1 cellular context compared by ENCODE assay signal in the genomic region with DNA sequence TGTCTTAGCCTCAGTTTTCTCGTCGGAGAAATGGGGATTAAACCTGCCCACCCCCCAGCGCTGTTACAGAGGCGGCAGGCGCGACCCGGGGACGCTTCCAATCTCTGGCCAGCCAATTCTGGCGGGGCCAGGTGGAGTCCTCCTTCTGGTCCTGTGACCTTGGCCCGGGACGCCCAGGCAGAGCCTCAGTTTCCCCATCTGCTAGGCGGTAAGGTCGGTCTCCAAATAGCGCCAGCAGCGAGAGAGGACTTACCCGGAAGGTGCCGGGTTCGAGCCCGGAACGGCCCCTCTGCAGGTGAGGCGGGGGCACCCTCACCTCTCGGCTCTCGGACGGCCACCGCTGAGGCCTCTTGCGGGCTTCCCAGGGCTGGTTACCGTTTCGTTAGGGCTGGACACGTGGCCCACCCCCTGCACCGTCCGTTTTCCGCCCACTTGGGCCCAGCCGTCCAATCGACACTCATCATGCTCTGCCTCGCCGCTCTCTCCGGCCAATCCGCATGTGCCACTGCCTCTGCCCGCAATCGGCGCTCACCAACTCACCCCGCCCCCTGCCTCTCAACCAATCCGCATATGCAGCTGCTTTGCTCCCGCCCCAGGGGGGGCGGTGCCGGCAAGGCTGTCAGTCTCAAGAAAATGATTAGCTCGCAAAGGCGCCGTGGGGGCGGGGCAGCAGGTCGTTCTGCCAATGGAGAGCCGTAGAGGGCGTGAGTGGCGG.
TF ChIP-seq lines count a peak whose summit lies in the region.

A gene with protein sequence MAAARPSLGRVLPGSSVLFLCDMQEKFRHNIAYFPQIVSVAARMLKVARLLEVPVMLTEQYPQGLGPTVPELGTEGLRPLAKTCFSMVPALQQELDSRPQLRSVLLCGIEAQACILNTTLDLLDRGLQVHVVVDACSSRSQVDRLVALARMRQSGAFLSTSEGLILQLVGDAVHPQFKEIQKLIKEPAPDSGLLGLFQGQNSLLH (minus strand): TSS at position 384 of the 715 bp plus-strand sequence. CDS start 5,156 bp downstream, outside the sequence.

TF ChIP-seq in K562, 482 proteins besides CTCF, POLR2A, EP300 and RAD21 (continued from another document and continues in another):
- TF ChIP-seq, protein P1, sequence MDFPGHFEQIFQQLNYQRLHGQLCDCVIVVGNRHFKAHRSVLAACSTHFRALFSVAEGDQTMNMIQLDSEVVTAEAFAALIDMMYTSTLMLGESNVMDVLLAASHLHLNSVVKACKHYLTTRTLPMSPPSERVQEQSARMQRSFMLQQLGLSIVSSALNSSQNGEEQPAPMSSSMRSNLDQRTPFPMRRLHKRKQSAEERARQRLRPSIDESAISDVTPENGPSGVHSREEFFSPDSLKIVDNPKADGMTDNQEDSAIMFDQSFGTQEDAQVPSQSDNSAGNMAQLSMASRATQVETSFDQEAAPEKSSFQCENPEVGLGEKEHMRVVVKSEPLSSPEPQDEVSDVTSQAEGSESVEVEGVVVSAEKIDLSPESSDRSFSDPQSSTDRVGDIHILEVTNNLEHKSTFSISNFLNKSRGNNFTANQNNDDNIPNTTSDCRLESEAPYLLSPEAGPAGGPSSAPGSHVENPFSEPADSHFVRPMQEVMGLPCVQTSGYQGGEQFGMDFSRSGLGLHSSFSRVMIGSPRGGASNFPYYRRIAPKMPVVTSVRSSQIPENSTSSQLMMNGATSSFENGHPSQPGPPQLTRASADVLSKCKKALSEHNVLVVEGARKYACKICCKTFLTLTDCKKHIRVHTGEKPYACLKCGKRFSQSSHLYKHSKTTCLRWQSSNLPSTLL (IDR thresholded peaks at IDR 0.05), result no peak
- TF ChIP-seq DPF2 (IDR thresholded peaks at IDR 0.05), result peak; percentile 37; the same call in 1 of the 2 replicates
- TF ChIP-seq CHCHD3 (CRISPR knock-in tag; IDR thresholded peaks at IDR 0.05), result no peak
- TF ChIP-seq TCFL5 (CRISPR knock-in tag; conservative IDR thresholded peaks at IDR 0.05), result no peak
- TF ChIP-seq, protein P2, sequence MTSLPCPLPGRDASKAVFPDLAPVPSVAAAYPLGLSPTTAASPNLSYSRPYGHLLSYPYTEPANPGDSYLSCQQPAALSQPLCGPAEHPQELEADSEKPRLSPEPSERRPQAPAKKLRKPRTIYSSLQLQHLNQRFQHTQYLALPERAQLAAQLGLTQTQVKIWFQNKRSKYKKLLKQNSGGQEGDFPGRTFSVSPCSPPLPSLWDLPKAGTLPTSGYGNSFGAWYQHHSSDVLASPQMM (CRISPR knock-in tag; IDR thresholded peaks at IDR 0.05), result no peak
- peak; percentile 72; the same call in 1 of the 2 replicates for TF ChIP-seq CBFB (CRISPR knock-in tag; IDR thresholded peaks at IDR 0.05)
- no peak for TF ChIP-seq ZNF124 (CRISPR knock-in tag; IDR thresholded peaks at IDR 0.05)
- TF ChIP-seq, protein P3, sequence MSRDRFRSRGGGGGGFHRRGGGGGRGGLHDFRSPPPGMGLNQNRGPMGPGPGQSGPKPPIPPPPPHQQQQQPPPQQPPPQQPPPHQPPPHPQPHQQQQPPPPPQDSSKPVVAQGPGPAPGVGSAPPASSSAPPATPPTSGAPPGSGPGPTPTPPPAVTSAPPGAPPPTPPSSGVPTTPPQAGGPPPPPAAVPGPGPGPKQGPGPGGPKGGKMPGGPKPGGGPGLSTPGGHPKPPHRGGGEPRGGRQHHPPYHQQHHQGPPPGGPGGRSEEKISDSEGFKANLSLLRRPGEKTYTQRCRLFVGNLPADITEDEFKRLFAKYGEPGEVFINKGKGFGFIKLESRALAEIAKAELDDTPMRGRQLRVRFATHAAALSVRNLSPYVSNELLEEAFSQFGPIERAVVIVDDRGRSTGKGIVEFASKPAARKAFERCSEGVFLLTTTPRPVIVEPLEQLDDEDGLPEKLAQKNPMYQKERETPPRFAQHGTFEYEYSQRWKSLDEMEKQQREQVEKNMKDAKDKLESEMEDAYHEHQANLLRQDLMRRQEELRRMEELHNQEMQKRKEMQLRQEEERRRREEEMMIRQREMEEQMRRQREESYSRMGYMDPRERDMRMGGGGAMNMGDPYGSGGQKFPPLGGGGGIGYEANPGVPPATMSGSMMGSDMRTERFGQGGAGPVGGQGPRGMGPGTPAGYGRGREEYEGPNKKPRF (IDR thresholded peaks at IDR 0.05; ENCODE audit: low read depth, low read length), result no peak
- TF ChIP-seq, protein P4, sequence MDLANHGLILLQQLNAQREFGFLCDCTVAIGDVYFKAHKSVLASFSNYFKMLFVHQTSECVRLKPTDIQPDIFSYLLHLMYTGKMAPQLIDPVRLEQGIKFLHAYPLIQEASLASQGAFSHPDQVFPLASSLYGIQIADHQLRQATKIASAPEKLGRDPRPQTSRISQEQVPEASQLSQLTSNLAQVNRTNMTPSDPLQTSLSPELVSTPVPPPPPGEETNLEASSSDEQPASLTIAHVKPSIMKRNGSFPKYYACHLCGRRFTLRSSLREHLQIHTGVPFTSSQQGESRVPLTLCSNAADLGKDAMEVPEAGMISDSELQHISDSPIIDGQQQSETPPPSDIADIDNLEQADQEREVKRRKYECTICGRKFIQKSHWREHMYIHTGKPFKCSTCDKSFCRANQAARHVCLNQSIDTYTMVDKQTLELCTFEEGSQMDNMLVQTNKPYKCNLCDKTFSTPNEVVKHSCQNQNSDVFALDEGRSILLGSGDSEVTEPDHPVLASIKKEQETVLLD (IDR thresholded peaks at IDR 0.05), result no peak
- TF ChIP-seq KAT7 (CRISPR knock-in tag; IDR thresholded peaks at IDR 0.05; ENCODE audit: borderline replicate concordance), result no peak
- 0 out of 2 replicates have a peak, but pooled peaks have one; percentile 32 for TF ChIP-seq MIER1 (IDR thresholded peaks at IDR 0.05; ENCODE audit: low read depth)
- TF ChIP-seq FOXM1 (IDR thresholded peaks at IDR 0.05; ENCODE audit: low read depth), result no peak
- TF ChIP-seq FOXM1 (CRISPR knock-in tag; IDR thresholded peaks at IDR 0.05; ENCODE audit: low read depth), result peak; percentile 53; the same call in 1 of the 2 replicates
- no peak for TF ChIP-seq NCOR1 (IDR thresholded peaks at IDR 0.05)
- no peak for TF ChIP-seq TCF7L2 (IDR thresholded peaks at IDR 0.05; ENCODE audit: low read depth, low read length)
- peak; percentile 98 for TF ChIP-seq ADNP (tag; IDR thresholded peaks at IDR 0.05)
- peak; percentile 21; the same call in 1 of the 2 replicates for TF ChIP-seq ZNF121 (CRISPR knock-in tag; conservative IDR thresholded peaks at IDR 0.05)
- peak in 1 of 2 experiments; percentile 39; a peak in 1 of 4 replicates for TF ChIP-seq TRIM24 (IDR thresholded peaks at IDR 0.05)
- TF ChIP-seq CSDE1 (IDR thresholded peaks at IDR 0.05), result peak in 1 of 2 experiments; percentile 43; a peak in 1 of 4 replicates
- TF ChIP-seq FOXJ3 (CRISPR knock-in tag; IDR thresholded peaks at IDR 0.05), result no peak
- no peak for TF ChIP-seq ZNF3 (CRISPR knock-in tag; IDR thresholded peaks at IDR 0.05)
- no peak for TF ChIP-seq NCOA2 (IDR thresholded peaks at IDR 0.05; ENCODE audit: partially characterized antibody in 2 of 2)
- no peak for TF ChIP-seq KAT8 (IDR thresholded peaks at IDR 0.05; ENCODE audit: low read depth)
- TF ChIP-seq HDAC8 (tag; IDR thresholded peaks at IDR 0.05), result 0 out of 2 replicates have a peak, but pooled peaks have one; percentile 66
- TF ChIP-seq, protein P5, sequence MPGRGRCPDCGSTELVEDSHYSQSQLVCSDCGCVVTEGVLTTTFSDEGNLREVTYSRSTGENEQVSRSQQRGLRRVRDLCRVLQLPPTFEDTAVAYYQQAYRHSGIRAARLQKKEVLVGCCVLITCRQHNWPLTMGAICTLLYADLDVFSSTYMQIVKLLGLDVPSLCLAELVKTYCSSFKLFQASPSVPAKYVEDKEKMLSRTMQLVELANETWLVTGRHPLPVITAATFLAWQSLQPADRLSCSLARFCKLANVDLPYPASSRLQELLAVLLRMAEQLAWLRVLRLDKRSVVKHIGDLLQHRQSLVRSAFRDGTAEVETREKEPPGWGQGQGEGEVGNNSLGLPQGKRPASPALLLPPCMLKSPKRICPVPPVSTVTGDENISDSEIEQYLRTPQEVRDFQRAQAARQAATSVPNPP (IDR thresholded peaks at IDR 0.05; ENCODE audit: borderline replicate concordance, insufficient read depth, insufficient read length), result no peak
- no peak for TF ChIP-seq ZNF197 (CRISPR knock-in tag; IDR thresholded peaks at IDR 0.05; ENCODE audit: low read depth)
- TF ChIP-seq, protein P6, sequence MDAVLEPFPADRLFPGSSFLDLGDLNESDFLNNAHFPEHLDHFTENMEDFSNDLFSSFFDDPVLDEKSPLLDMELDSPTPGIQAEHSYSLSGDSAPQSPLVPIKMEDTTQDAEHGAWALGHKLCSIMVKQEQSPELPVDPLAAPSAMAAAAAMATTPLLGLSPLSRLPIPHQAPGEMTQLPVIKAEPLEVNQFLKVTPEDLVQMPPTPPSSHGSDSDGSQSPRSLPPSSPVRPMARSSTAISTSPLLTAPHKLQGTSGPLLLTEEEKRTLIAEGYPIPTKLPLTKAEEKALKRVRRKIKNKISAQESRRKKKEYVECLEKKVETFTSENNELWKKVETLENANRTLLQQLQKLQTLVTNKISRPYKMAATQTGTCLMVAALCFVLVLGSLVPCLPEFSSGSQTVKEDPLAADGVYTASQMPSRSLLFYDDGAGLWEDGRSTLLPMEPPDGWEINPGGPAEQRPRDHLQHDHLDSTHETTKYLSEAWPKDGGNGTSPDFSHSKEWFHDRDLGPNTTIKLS (IDR thresholded peaks at IDR 0.05; ENCODE audit: borderline replicate concordance, low read depth), result peak; percentile 94
- TF ChIP-seq, protein P7, sequence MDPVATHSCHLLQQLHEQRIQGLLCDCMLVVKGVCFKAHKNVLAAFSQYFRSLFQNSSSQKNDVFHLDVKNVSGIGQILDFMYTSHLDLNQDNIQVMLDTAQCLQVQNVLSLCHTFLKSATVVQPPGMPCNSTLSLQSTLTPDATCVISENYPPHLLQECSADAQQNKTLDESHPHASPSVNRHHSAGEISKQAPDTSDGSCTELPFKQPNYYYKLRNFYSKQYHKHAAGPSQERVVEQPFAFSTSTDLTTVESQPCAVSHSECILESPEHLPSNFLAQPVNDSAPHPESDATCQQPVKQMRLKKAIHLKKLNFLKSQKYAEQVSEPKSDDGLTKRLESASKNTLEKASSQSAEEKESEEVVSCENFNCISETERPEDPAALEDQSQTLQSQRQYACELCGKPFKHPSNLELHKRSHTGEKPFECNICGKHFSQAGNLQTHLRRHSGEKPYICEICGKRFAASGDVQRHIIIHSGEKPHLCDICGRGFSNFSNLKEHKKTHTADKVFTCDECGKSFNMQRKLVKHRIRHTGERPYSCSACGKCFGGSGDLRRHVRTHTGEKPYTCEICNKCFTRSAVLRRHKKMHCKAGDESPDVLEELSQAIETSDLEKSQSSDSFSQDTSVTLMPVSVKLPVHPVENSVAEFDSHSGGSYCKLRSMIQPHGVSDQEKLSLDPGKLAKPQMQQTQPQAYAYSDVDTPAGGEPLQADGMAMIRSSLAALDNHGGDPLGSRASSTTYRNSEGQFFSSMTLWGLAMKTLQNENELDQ (CRISPR knock-in tag; IDR thresholded peaks at IDR 0.05; ENCODE audit: borderline replicate concordance), result no peak
- no peak for TF ChIP-seq MYNN (IDR thresholded peaks at IDR 0.05)
- no peak for TF ChIP-seq MYNN (CRISPR knock-in tag; IDR thresholded peaks at IDR 0.05)
- no peak for TF ChIP-seq SMARCE1 (IDR thresholded peaks at IDR 0.05)
- TF ChIP-seq, protein P8, sequence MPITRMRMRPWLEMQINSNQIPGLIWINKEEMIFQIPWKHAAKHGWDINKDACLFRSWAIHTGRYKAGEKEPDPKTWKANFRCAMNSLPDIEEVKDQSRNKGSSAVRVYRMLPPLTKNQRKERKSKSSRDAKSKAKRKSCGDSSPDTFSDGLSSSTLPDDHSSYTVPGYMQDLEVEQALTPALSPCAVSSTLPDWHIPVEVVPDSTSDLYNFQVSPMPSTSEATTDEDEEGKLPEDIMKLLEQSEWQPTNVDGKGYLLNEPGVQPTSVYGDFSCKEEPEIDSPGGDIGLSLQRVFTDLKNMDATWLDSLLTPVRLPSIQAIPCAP (CRISPR knock-in tag; IDR thresholded peaks at IDR 0.05; ENCODE audit: borderline replicate concordance), result no peak
- TF ChIP-seq, protein P9, sequence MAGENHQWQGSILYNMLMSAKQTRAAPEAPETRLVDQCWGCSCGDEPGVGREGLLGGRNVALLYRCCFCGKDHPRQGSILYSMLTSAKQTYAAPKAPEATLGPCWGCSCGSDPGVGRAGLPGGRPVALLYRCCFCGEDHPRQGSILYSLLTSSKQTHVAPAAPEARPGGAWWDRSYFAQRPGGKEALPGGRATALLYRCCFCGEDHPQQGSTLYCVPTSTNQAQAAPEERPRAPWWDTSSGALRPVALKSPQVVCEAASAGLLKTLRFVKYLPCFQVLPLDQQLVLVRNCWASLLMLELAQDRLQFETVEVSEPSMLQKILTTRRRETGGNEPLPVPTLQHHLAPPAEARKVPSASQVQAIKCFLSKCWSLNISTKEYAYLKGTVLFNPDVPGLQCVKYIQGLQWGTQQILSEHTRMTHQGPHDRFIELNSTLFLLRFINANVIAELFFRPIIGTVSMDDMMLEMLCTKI (IDR thresholded peaks at IDR 0.05; ENCODE audit: partially characterized antibody), result no peak
- TF ChIP-seq ZNF408 (CRISPR knock-in tag; IDR thresholded peaks at IDR 0.05; ENCODE audit: low read depth), result no peak
- no peak for TF ChIP-seq ZNF584 (CRISPR knock-in tag; IDR thresholded peaks at IDR 0.05; ENCODE audit: low read depth)
- TF ChIP-seq, protein P10, sequence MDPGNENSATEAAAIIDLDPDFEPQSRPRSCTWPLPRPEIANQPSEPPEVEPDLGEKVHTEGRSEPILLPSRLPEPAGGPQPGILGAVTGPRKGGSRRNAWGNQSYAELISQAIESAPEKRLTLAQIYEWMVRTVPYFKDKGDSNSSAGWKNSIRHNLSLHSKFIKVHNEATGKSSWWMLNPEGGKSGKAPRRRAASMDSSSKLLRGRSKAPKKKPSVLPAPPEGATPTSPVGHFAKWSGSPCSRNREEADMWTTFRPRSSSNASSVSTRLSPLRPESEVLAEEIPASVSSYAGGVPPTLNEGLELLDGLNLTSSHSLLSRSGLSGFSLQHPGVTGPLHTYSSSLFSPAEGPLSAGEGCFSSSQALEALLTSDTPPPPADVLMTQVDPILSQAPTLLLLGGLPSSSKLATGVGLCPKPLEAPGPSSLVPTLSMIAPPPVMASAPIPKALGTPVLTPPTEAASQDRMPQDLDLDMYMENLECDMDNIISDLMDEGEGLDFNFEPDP (CRISPR knock-in tag; IDR thresholded peaks at IDR 0.05), result no peak
- TF ChIP-seq KHSRP (IDR thresholded peaks at IDR 0.05), result no peak
- peak; percentile 39 for TF ChIP-seq HCFC1 (IDR thresholded peaks at IDR 0.05; ENCODE audit: low read depth, low read length)
- TF ChIP-seq TEAD1 (CRISPR knock-in tag; IDR thresholded peaks at IDR 0.05), result peak in 1 of 2 experiments; percentile 67; a peak in 1 of 4 replicates
- TF ChIP-seq SREBF2 (CRISPR knock-in tag; IDR thresholded peaks at IDR 0.05), result no peak
- TF ChIP-seq, protein P11, sequence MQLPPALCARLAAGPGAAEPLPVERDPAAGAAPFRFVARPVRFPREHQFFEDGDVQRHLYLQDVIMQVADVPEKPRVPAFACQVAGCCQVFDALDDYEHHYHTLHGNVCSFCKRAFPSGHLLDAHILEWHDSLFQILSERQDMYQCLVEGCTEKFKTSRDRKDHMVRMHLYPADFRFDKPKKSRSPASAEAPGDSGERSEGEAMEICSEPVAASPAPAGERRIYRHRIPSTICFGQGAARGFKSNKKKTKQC (CRISPR knock-in tag; IDR thresholded peaks at IDR 0.05), result peak; percentile 90
- TF ChIP-seq ZFP30 (CRISPR knock-in tag; IDR thresholded peaks at IDR 0.05; ENCODE audit: borderline replicate concordance), result no peak
- TF ChIP-seq HNRNPK (IDR thresholded peaks at IDR 0.05; ENCODE audit: low read depth, low read length, poor library complexity, severe bottlenecking), result no peak
- TF ChIP-seq, protein P12, sequence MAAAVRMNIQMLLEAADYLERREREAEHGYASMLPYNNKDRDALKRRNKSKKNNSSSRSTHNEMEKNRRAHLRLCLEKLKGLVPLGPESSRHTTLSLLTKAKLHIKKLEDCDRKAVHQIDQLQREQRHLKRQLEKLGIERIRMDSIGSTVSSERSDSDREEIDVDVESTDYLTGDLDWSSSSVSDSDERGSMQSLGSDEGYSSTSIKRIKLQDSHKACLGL (CRISPR knock-in tag; IDR thresholded peaks at IDR 0.05; ENCODE audit: borderline replicate concordance, poor library complexity, severe bottlenecking), result peak; percentile 77
- TF ChIP-seq SMAD2 (IDR thresholded peaks at IDR 0.05; ENCODE audit: low read depth, low read length), result no peak
- peak; percentile 81 for TF ChIP-seq MXI1 (IDR thresholded peaks at IDR 0.05; ENCODE audit: low read depth, low read length)
